1 cellular context compared by ENCODE assay signal in genomic region chr1:2298685-2299673, GRCh38.
TF ChIP-seq lines count a peak whose summit lies in the region.

No MANE protein-coding gene starts in this region.

TF ChIP-seq in GM23338, 12 proteins besides CTCF, POLR2A, EP300 and RAD21 (continued from another document):
- no peak for TF ChIP-seq ZNF462 (CRISPR knock-in tag; IDR thresholded peaks at IDR 0.05)
- no peak for TF ChIP-seq REST (IDR thresholded peaks at IDR 0.05; ENCODE audit: unreplicated experiment)
